8 cellular contexts compared by ENCODE assay signal in the genomic region with DNA sequence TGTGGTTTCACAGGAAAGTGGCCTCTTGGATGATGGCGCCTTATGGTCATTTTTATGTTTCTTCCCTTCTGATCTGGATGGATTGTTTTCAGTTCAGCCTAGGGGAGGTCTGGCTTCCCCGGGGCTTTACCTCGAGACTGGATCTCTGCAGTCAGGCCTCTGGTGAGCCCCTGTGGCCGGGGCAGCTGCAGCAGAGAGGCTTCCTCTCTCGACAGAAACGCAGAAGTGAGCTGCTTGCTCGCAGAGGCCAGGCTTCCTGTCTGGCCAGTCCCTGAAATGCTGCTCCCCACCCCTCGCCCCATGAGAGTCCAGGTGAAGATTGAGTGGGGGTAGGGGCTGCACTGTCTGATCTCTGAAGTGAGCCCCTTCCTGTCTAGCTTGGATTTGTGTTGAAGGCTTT. TPM values are rescaled to one million over a fixed set of nuclear protein-coding genes. Genes with fewer than 3 reads are reported as not detected.
A peak's percentile ranks its signal among the peaks of the same experiment; 100 is the strongest.
DNase-seq lines count a peak whose midpoint lies in the region; ATAC-seq and TF ChIP-seq lines count a peak whose summit lies in the region.

No MANE protein-coding gene starts in this region.

- TF ChIP-seq CTCF in smooth muscle cell (IDR thresholded peaks at IDR 0.05; ENCODE audit: borderline replicate concordance, insufficient read depth, poor library complexity, severe bottlenecking): no peak

- peak overlapping the region; percentile 47 for H3K27ac ChIP-seq in duodenal mucosa (ENCODE audit: low read depth, low read length)
- no peak overlapping the region for H3K27ac ChIP-seq in smooth muscle cell (ENCODE audit: low read depth)

- H3K36me3 ChIP-seq in duodenal mucosa (ENCODE audit: control insufficient read depth in 1 of 2, insufficient read depth in 2 of 2, low read length in 2 of 2): no peaks in the 10 kb centered on the region
- no peaks in the 10 kb centered on the region for H3K36me3 ChIP-seq in smooth muscle cell (ENCODE audit: low read depth)

- peak; percentile 66 for ATAC-seq in HG03354 (IDR thresholded peaks at IDR 0.05; ENCODE audit: poor library complexity, severe bottlenecking, unreplicated experiment)
- ATAC-seq in SK-N-SH treated with all-trans-retinoic acid at 6 μM for 48 hours: no peak

- no peaks in the 10 kb centered on the region for H3K79me2 ChIP-seq in smooth muscle cell (ENCODE audit: low read depth)

- no peaks in the 10 kb centered on the region for H4K20me1 ChIP-seq in smooth muscle cell (ENCODE audit: low read depth)

- no peaks in the 10 kb centered on the region for H3K9me3 ChIP-seq in duodenal mucosa (ENCODE audit: control insufficient read depth in 1 of 2, low read length in 2 of 2)
- no peaks in the 10 kb centered on the region for H3K9me3 ChIP-seq in smooth muscle cell (replicated peaks; ENCODE audit: low read depth)

- no peaks in the 10 kb centered on the region for H3F3A ChIP-seq in smooth muscle cell (ENCODE audit: low read depth)

- H3K9ac ChIP-seq in duodenal mucosa (ENCODE audit: low read depth in 1 of 2, low read length in 2 of 2) (peak overlapping the region in 1 of 2 donors; percentile 25), smooth muscle cell (ENCODE audit: low read depth) (no peak overlapping the region)

- H3K4me3 ChIP-seq in duodenal mucosa (ENCODE audit: low read depth in 1 of 2, low read length in 2 of 2): peak overlapping the region in 1 of 2 donors; percentile 16
- no peak overlapping the region for H3K4me3 ChIP-seq in smooth muscle cell

- no peak overlapping the region for H3K4me2 ChIP-seq in smooth muscle cell

- H2AFZ ChIP-seq in smooth muscle cell (ENCODE audit: low read depth): peak overlapping the region; percentile 69

- DNase-seq in activated gamma-delta T cell treated with Interleukin-2 at 50 U/mL for 16 hours: peak; percentile 17
- DNase-seq in activated gamma-delta T cell (lab: John Stamatoyannopoulos, UW): no peak
- DNase-seq in smooth muscle cell (lab: John Stamatoyannopoulos, UW; ENCODE audit: unreplicated experiment): no peak
- DNase-seq in activated CD4-positive, alpha-beta T cell treated with anti-CD3 and anti-CD28 coated beads for 4 hours: no peak
- no peak for DNase-seq in activated naive CD4-positive, alpha-beta T cell treated with anti-CD3 and anti-CD28 coated beads, Interleukin-2, amount 50 U/mL, for 16 hours

- 31% methylated on average over 8 of the region's 8 CpGs for WGBS in smooth muscle cell (ENCODE audit: low lambda C conversion rate)

- H3K4me1 ChIP-seq in duodenal mucosa (ENCODE audit: control insufficient read depth in 1 of 2, insufficient read depth in 2 of 2, low read length in 2 of 2) (peaks cover 8 to 10% of the 10 kb centered on the region in 2 donors), smooth muscle cell (ENCODE audit: low read depth) (peaks cover 8% of the 10 kb centered on the region)

- H3K27me3 ChIP-seq in duodenal mucosa (ENCODE audit: control insufficient read depth in 1 of 2, insufficient read depth in 2 of 2, low read length in 2 of 2): no peaks in the 10 kb centered on the region
- H3K27me3 ChIP-seq in smooth muscle cell (ENCODE audit: low read depth): no peaks in the 10 kb centered on the region

TF ChIP-seq in SK-N-SH treated with all-trans-retinoic acid at 6 μM for 48 hours, 23 proteins besides CTCF, POLR2A, EP300 and RAD21:
- TF ChIP-seq OSR1 (CRISPR knock-in tag; IDR thresholded peaks at IDR 0.05) (no peak), ZNF8 (CRISPR knock-in tag; IDR thresholded peaks at IDR 0.05) (no peak), ESRRG (CRISPR knock-in tag; IDR thresholded peaks at IDR 0.05) (no peak), TCF4 (CRISPR knock-in tag; IDR thresholded peaks at IDR 0.05; ENCODE audit: borderline replicate concordance) (no peak), BACH2 (CRISPR knock-in tag; IDR thresholded peaks at IDR 0.05; ENCODE audit: borderline replicate concordance) (no peak), ISL1 (CRISPR knock-in tag; IDR thresholded peaks at IDR 0.05) (no peak), GLIS3 (CRISPR knock-in tag; IDR thresholded peaks at IDR 0.05) (no peak), RARB (CRISPR knock-in tag; IDR thresholded peaks at IDR 0.05) (no peak), ARNTL (CRISPR knock-in tag; IDR thresholded peaks at IDR 0.05; ENCODE audit: borderline replicate concordance, low read depth) (no peak), ZNF565 (CRISPR knock-in tag; conservative IDR thresholded peaks at IDR 0.05; ENCODE audit: low read depth) (no peak), CSDC2 (CRISPR knock-in tag; IDR thresholded peaks at IDR 0.05) (no peak)

RNA-seq across cellular contexts. Expression of a gene that starts 44.0 kb away (rescaled TPM):
- total RNA-seq in smooth muscle cell: 0.18 and 1.7 TPM in 2 replicates
- 0.02 TPM in 1 of 2 replicates, not detected in the other for polyA plus RNA-seq in smooth muscle cell
